11 cellular contexts compared by ENCODE assay signal in genomic region chr18:46169464-46169941, GRCh38.
DNase-seq lines count a peak whose midpoint lies in the region; ATAC-seq and TF ChIP-seq lines count a peak whose summit lies in the region.
"Had no signal": no experiment of that assay in that cellular context is flagged by ENCODE, and none has a peak within 500 bp of the region (broad histone marks: within the 10 kb centered on the region; RNA-seq: fewer than 3 reads in every experiment).

No MANE protein-coding gene starts in this region.

- H3K4me3 ChIP-seq in HFF-Myc (replicated peaks; ENCODE audit: low read depth, low read length), result no peak overlapping the region
- no peak overlapping the region for H3K4me3 ChIP-seq in iPS-20b (ENCODE audit: low read length)
- H3K4me3 ChIP-seq: gastroesophageal sphincter had no signal

- H3K27me3 Mint-ChIP-seq in activated naive CD8-positive, alpha-beta T cell treated with anti-CD3 and anti-CD28 coated beads for 36 hours, result no peaks in the 10 kb centered on the region
- H3K27me3 Mint-ChIP-seq in mesothelial cell of epicardium (ENCODE audit: low read depth), result no peaks in the 10 kb centered on the region

- H3K9ac ChIP-seq in iPS-20b (ENCODE audit: low read depth, low read length), result 0 out of 2 replicates have a peak overlapping the region, but pooled peaks have one; percentile 20

- H3K36me3 Mint-ChIP-seq in activated naive CD8-positive, alpha-beta T cell treated with anti-CD3 and anti-CD28 coated beads for 36 hours, result peaks cover 2% of the 10 kb centered on the region
- H3K36me3 Mint-ChIP-seq in mesothelial cell of epicardium, result no peaks in the 10 kb centered on the region

- H3K27ac ChIP-seq in iPS-20b (ENCODE audit: low read length), result no peak overlapping the region
- H3K27ac ChIP-seq: gastroesophageal sphincter had no signal

- no peak for TF ChIP-seq CTCF in HFF-Myc (IDR thresholded peaks at IDR 0.05; ENCODE audit: low read depth, low read length, missing control alignments)
- TF ChIP-seq CTCF in mesothelial cell of epicardium (IDR thresholded peaks at IDR 0.05; ENCODE audit: unreplicated experiment), result no peak

- no peaks in the 10 kb centered on the region for H3K9me3 Mint-ChIP-seq in activated naive CD8-positive, alpha-beta T cell treated with anti-CD3 and anti-CD28 coated beads for 36 hours
- no peaks in the 10 kb centered on the region for H3K9me3 Mint-ChIP-seq in mesothelial cell of epicardium

- DNase-seq in AG08396 (ENCODE audit: low spot score), result peak; percentile 68
- peak; percentile 27 for DNase-seq in HFF-Myc (ENCODE audit: extremely low read depth, low read depth)
- peak; percentile 29 for DNase-seq in activated naive CD8-positive, alpha-beta T cell treated with anti-CD3 and anti-CD28 coated beads for 36 hours
- no peak for DNase-seq in mesothelial cell of epicardium (ENCODE audit: low spot score in 2 of 2, unreplicated experiment in 2 of 2)
- no peak for DNase-seq in stimulated activated naive CD4-positive, alpha-beta T cell (lab: John Stamatoyannopoulos, UW)
- DNase-seq: activated gamma-delta T cell treated with Interleukin-2 at 50 U/mL for 16 hours, DMS153 had no signal

- H3K4me1 Mint-ChIP-seq in activated naive CD8-positive, alpha-beta T cell treated with anti-CD3 and anti-CD28 coated beads for 36 hours, result peaks cover 36% of the 10 kb centered on the region
- H3K4me1 Mint-ChIP-seq in mesothelial cell of epicardium, result peaks cover 2% of the 10 kb centered on the region

- no peaks in the 10 kb centered on the region for H3K9me3 ChIP-seq in iPS-20b (ENCODE audit: insufficient read depth, low read depth, low read length)
- H3K9me3 ChIP-seq: gastroesophageal sphincter had no signal

- H3K27me3 ChIP-seq in iPS-20b (ENCODE audit: insufficient read depth, low read length), result no peaks in the 10 kb centered on the region
- H3K27me3 ChIP-seq: gastroesophageal sphincter had no signal

- H3K36me3 ChIP-seq in iPS-20b (ENCODE audit: insufficient read depth, low read depth, low read length), result no peaks in the 10 kb centered on the region
- H3K36me3 ChIP-seq: gastroesophageal sphincter had no signal

- H3K27ac Mint-ChIP-seq in activated naive CD8-positive, alpha-beta T cell treated with anti-CD3 and anti-CD28 coated beads for 36 hours, result peak overlapping the region; percentile 76
- no peak overlapping the region for H3K27ac Mint-ChIP-seq in mesothelial cell of epicardium

- H3K4me1 ChIP-seq in iPS-20b (ENCODE audit: insufficient read depth, low read length), result peaks cover 9% of the 10 kb centered on the region; the same call in 1 of the 2 replicates

- H3K4me3 Mint-ChIP-seq in activated naive CD8-positive, alpha-beta T cell treated with anti-CD3 and anti-CD28 coated beads for 36 hours, result no peak overlapping the region
- H3K4me3 Mint-ChIP-seq in mesothelial cell of epicardium, result no peak overlapping the region

- ATAC-seq in GM19467 (IDR thresholded peaks at IDR 0.05; ENCODE audit: unreplicated experiment) (no peak), HG03280 (IDR thresholded peaks at IDR 0.05; ENCODE audit: unreplicated experiment) (no peak)
- ATAC-seq: gastroesophageal sphincter had no signal

Comparison
In these comparisons a context has a peak if more than half of its experiments do, and no peak if none do; other contexts are left out.
1. DNase-seq: peak in AG08396 (single experiment), HFF-Myc (single experiment) and activated naive CD8-positive, alpha-beta T cell treated with anti-CD3 and anti-CD28 coated beads for 36 hours (single experiment); none in mesothelial cell of epicardium (0 of 2) and stimulated activated naive CD4-positive, alpha-beta T cell (0 of 6).